ENCODE assay signal across 27 cellular contexts in the genomic region with DNA sequence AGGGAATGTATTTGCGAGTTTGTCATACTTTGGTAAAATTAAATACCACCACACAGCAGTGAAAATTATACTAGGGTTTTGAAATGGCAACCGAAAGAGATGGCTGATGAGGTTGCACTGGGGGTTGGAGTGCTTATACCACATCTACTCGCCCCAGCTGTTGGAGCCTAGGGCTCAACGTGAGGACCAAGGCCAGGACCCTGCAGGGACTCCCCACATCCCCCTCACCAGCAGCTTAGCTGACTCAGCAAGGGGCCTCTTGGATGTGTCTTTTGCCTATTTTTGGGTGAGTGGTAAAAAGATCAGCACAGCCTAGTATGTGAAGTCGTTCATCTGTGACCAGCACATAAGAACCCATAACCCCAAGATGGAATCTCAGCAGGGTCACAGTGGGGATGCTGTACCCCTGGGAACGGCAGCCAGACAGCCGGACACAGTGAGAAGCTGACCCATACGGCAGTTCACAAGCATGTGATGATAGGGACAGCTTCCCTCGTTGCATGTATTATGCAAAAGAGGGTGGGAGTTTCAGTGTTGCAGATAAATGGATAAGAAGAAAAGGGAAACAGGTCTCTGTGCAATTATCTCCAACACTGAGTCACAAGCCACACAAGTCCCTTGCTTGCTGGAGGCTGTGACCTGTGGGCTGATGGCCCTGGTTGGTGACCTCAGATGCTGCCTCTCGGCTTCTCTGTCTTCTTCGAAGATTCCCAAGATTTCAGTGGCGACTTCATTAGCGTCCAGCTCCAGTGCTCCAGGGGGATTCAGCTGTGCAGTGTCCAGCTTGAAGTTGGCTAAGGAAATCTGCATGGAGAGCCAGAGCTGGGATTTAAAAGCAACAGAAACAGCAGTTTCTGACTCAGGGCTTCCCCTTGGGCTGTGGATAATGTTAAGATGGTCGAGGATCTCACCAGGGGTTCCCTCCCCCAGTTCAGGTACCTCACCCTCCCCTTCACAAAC. TPM values are rescaled to one million over a fixed set of nuclear protein-coding genes. Genes with fewer than 3 reads are reported as not detected.
DNase-seq lines count a peak whose midpoint lies in the region; ATAC-seq and TF ChIP-seq lines count a peak whose summit lies in the region.
"Had no signal": no experiment of that assay in that cellular context is flagged by ENCODE, and none has a peak within 500 bp of the region (broad histone marks: within the 10 kb centered on the region; RNA-seq: fewer than 3 reads in every experiment).

No MANE protein-coding gene starts in this region.

- no peaks in the 10 kb centered on the region for H3K9me2 ChIP-seq in OCI-LY1 (ENCODE audit: low read depth, low read length)
- H3K9me2 ChIP-seq in hepatocyte (replicated peaks; ENCODE audit: insufficient read depth), result no peaks in the 10 kb centered on the region

- CTCF ChIA-PET in Caco-2 (lab: Charles Lee), result interaction anchor here (0.8 to 2.2 kb wide), 5 partner anchors 9 to 24 kb away, joined by 3 to 11 read pairs (median 6); no protein-coding TSS in a partner anchor

- DNase-seq in Caco-2 (peak; percentile 67 to 77), neural progenitor cell (ENCODE audit: low spot score) (no peak), hepatocyte (ENCODE audit: low spot score) (no peak), DMS79 treated with DMSO at 0.1 percent for 48 hours (lab: John Stamatoyannopoulos, UW) (no peak), foreskin keratinocyte (no peak)
- DNase-seq: activated B cell treated with CpG ODN at 0.5 μM for 24 hours; activated CD4-positive, alpha-beta memory T cell treated with anti-CD3 and anti-CD28 coated beads for 36 hours; CD4-positive, alpha-beta memory T cell; effector CD8-positive, alpha-beta T cell; gastrocnemius medialis; lower lobe of right lung; NCI-H82; Peyer's patch; stimulated activated naive B cell treated with anti-CD40 and anti-IgM and Interleukin-4, amounts not matched to agents 10 μg/mL and 1 μg/mL and 100 μg/mL, for 72 hours; T-helper 9 cell; testis had no signal

- H2AFZ ChIP-seq in OCI-LY1 (ENCODE audit: low read length) (no peak overlapping the region), neural progenitor cell (replicated peaks) (no peak overlapping the region), hepatocyte (no peak overlapping the region)

- H3K4me2 ChIP-seq in OCI-LY1 (ENCODE audit: low read length), result peak overlapping the region; percentile 71
- H3K4me2 ChIP-seq in neural progenitor cell, result no peak overlapping the region
- no peak overlapping the region for H3K4me2 ChIP-seq in hepatocyte

- H4K20me1 ChIP-seq in OCI-LY1 (ENCODE audit: insufficient read depth, low read length) (no peaks in the 10 kb centered on the region), neural progenitor cell (ENCODE audit: low read depth) (no peaks in the 10 kb centered on the region), hepatocyte (ENCODE audit: insufficient read depth, poor library complexity, severe bottlenecking) (no peaks in the 10 kb centered on the region)

- H3K4me3 ChIP-seq in Caco-2 (ENCODE audit: low read depth, low read length), result no peak overlapping the region
- peak overlapping the region; percentile 47 for H3K4me3 ChIP-seq in OCI-LY1 (ENCODE audit: low read depth, low read length, poor library complexity, severe bottlenecking)
- H3K4me3 ChIP-seq in neural progenitor cell, result no peak overlapping the region
- H3K4me3 ChIP-seq in hepatocyte, result no peak overlapping the region
- H3K4me3 ChIP-seq: gastrocnemius medialis, lower lobe of right lung, Peyer's patch, prostate gland, testis had no signal

- peaks cover 38% of the 10 kb centered on the region for H3K4me1 Mint-ChIP-seq in Caco-2 (ENCODE audit: low read depth, unreplicated experiment)
- H3K4me1 Mint-ChIP-seq in neural progenitor cell, result peaks cover 24% of the 10 kb centered on the region
- H3K4me1 Mint-ChIP-seq: activated B cell treated with CpG ODN at 0.5 μM for 24 hours; CD4-positive, alpha-beta memory T cell; IgD-negative memory B cell; stimulated activated naive B cell treated with anti-CD40 and anti-IgM and Interleukin-4, amounts not matched to agents 10 μg/mL and 1 μg/mL and 100 μg/mL, for 72 hours had no signal

- BruUV-seq in Caco-2 (replicated peaks; lab: Mats Ljungman, UMichigan), result TSS peak; percentile 62

- no peaks in the 10 kb centered on the region for H3K9me3 Mint-ChIP-seq in Caco-2 (ENCODE audit: unreplicated experiment)
- H3K9me3 Mint-ChIP-seq in neural progenitor cell, result no peaks in the 10 kb centered on the region
- H3K9me3 Mint-ChIP-seq: activated B cell treated with CpG ODN at 0.5 μM for 24 hours; activated CD4-positive, alpha-beta memory T cell treated with anti-CD3 and anti-CD28 coated beads for 36 hours; CD4-positive, alpha-beta memory T cell; stimulated activated naive B cell treated with anti-CD40 and anti-IgM and Interleukin-4, amounts not matched to agents 10 μg/mL and 1 μg/mL and 100 μg/mL, for 72 hours had no signal

- no peaks in the 10 kb centered on the region for H3K36me3 Mint-ChIP-seq in Caco-2 (ENCODE audit: insufficient read depth, unreplicated experiment)
- H3K36me3 Mint-ChIP-seq in neural progenitor cell, result no peaks in the 10 kb centered on the region
- H3K36me3 Mint-ChIP-seq: activated CD4-positive, alpha-beta memory T cell treated with anti-CD3 and anti-CD28 coated beads for 36 hours; brain; CD4-positive, alpha-beta memory T cell; IgD-negative memory B cell; stimulated activated naive B cell treated with anti-CD40 and anti-IgM and Interleukin-4, amounts not matched to agents 10 μg/mL and 1 μg/mL and 100 μg/mL, for 72 hours had no signal

- H3K79me2 ChIP-seq in OCI-LY1 (ENCODE audit: insufficient read depth, low read length) (no peaks in the 10 kb centered on the region), neural progenitor cell (ENCODE audit: low read depth) (no peaks in the 10 kb centered on the region), hepatocyte (no peaks in the 10 kb centered on the region)

- POLR2A ChIA-PET in Caco-2 (lab: Charles Lee), result interaction anchor here (0.6 to 1.0 kb wide), 4 partner anchors 18 to 43 kb away, joined by 3 to 5 read pairs (median 4); no protein-coding TSS in a partner anchor

- intact Hi-C loops in Caco-2 (cut with micrococcal nuclease; ENCODE audit: unreplicated experiment), result loop anchor here (1.0 kb wide), 1 partner anchor 18 kb away; no protein-coding TSS in a partner anchor

- ATAC-seq in HG03432 (IDR thresholded peaks at IDR 0.05; ENCODE audit: unreplicated experiment) (peak; percentile 51), foreskin keratinocyte (no peak), HG03175 (IDR thresholded peaks at IDR 0.05; ENCODE audit: unreplicated experiment) (no peak)
- ATAC-seq: gastrocnemius medialis; lower lobe of right lung; stimulated activated naive B cell treated with anti-CD40 and anti-IgM and Interleukin-4, amounts not matched to agents 10 μg/mL and 1 μg/mL and 100 μg/mL, for 72 hours had no signal

- TF ChIP-seq CTCF in Caco-2 (IDR thresholded peaks at IDR 0.05; ENCODE audit: insufficient read depth in 1 of 2, low read depth in 1 of 2, low read length in 1 of 2, severe bottlenecking in 1 of 2, unreplicated experiment in 1 of 2), result no peak
- no peak for TF ChIP-seq CTCF in OCI-LY1 (IDR thresholded peaks at IDR 0.05; ENCODE audit: low read length)
- no peak for TF ChIP-seq CTCF in neural progenitor cell (IDR thresholded peaks at IDR 0.05)
- TF ChIP-seq CTCF in hepatocyte (IDR thresholded peaks at IDR 0.05; ENCODE audit: poor library complexity), result no peak
- no peak for TF ChIP-seq CTCF in foreskin keratinocyte (conservative IDR thresholded peaks at IDR 0.05)

- no peaks in the 10 kb centered on the region for H3K9me3 ChIP-seq in Caco-2
- H3K9me3 ChIP-seq in OCI-LY1 (ENCODE audit: low read length), result no peaks in the 10 kb centered on the region
- no peaks in the 10 kb centered on the region for H3K9me3 ChIP-seq in neural progenitor cell (ENCODE audit: low read depth)
- H3K9me3 ChIP-seq in hepatocyte (ENCODE audit: low read depth), result no peaks in the 10 kb centered on the region
- H3K9me3 ChIP-seq: gastrocnemius medialis, lower lobe of right lung, Peyer's patch, prostate gland, testis had no signal

- H3K27me3 Mint-ChIP-seq in Caco-2 (ENCODE audit: insufficient read depth, unreplicated experiment) (no peaks in the 10 kb centered on the region), neural progenitor cell (ENCODE audit: insufficient read depth, low read depth) (peaks cover 6% of the 10 kb centered on the region)

- no peaks in the 10 kb centered on the region; the same call in 1 of the 2 replicates for H3F3A ChIP-seq in OCI-LY1 (ENCODE audit: insufficient read depth, low read length)
- no peaks in the 10 kb centered on the region for H3F3A ChIP-seq in neural progenitor cell (ENCODE audit: low read depth)

- H3K36me3 ChIP-seq in Caco-2 (ENCODE audit: control insufficient read depth, insufficient read depth, low read length) (no peaks in the 10 kb centered on the region), OCI-LY1 (ENCODE audit: insufficient read depth, low read length) (no peaks in the 10 kb centered on the region), neural progenitor cell (no peaks in the 10 kb centered on the region), hepatocyte (replicated peaks; ENCODE audit: insufficient read depth, low read depth) (no peaks in the 10 kb centered on the region)
- H3K36me3 ChIP-seq: gastrocnemius medialis, lower lobe of right lung, Peyer's patch, prostate gland had no signal

- H3K4me1 ChIP-seq in Caco-2, result peaks cover 67% of the 10 kb centered on the region
- H3K4me1 ChIP-seq in OCI-LY1 (ENCODE audit: insufficient read depth, low read length, severe bottlenecking), result peaks cover 84% of the 10 kb centered on the region
- no peaks in the 10 kb centered on the region for H3K4me1 ChIP-seq in neural progenitor cell
- H3K4me1 ChIP-seq in hepatocyte (ENCODE audit: insufficient read depth), result no peaks in the 10 kb centered on the region
- no peaks in the 10 kb centered on the region for H3K4me1 ChIP-seq in foreskin keratinocyte
- H3K4me1 ChIP-seq: gastrocnemius medialis, lower lobe of right lung, Peyer's patch, prostate gland, testis had no signal

- H3K27ac ChIP-seq in OCI-LY1 (ENCODE audit: low read depth, low read length, poor library complexity, severe bottlenecking) (peak overlapping the region; percentile 100), neural progenitor cell (no peak overlapping the region), hepatocyte (no peak overlapping the region), foreskin keratinocyte (no peak overlapping the region)
- H3K27ac ChIP-seq: gastrocnemius medialis, lower lobe of right lung, Peyer's patch, prostate gland, testis had no signal

- H3K27ac Mint-ChIP-seq in Caco-2 (ENCODE audit: unreplicated experiment) (peak overlapping the region; percentile 76), neural progenitor cell (peak overlapping the region; percentile 29)
- H3K27ac Mint-ChIP-seq: activated B cell treated with CpG ODN at 0.5 μM for 24 hours; activated CD4-positive, alpha-beta memory T cell treated with anti-CD3 and anti-CD28 coated beads for 36 hours; IgD-negative memory B cell; stimulated activated naive B cell treated with anti-CD40 and anti-IgM and Interleukin-4, amounts not matched to agents 10 μg/mL and 1 μg/mL and 100 μg/mL, for 72 hours had no signal

- WGBS in hepatocyte (ENCODE audit: low lambda C conversion rate, missing lambda C conversion rate), result 69% methylated on average over 14 of the region's 14 CpGs

- H3K27me3 ChIP-seq in Caco-2 (replicated peaks; ENCODE audit: control insufficient read depth, insufficient read depth, low read length) (no peaks in the 10 kb centered on the region), OCI-LY1 (ENCODE audit: insufficient read depth, low read length) (no peaks in the 10 kb centered on the region), neural progenitor cell (no peaks in the 10 kb centered on the region), hepatocyte (no peaks in the 10 kb centered on the region), foreskin keratinocyte (peaks cover 86% of the 10 kb centered on the region)
- H3K27me3 ChIP-seq: Peyer's patch, testis had no signal

- peak overlapping the region; percentile 85 for H3K9ac ChIP-seq in OCI-LY1 (ENCODE audit: low read length)
- no peak overlapping the region for H3K9ac ChIP-seq in neural progenitor cell

- H3K4me3 Mint-ChIP-seq in Caco-2 (ENCODE audit: unreplicated experiment), result peak overlapping the region; percentile 14
- H3K4me3 Mint-ChIP-seq in neural progenitor cell, result no peak overlapping the region
- H3K4me3 Mint-ChIP-seq: activated B cell treated with CpG ODN at 0.5 μM for 24 hours; activated CD4-positive, alpha-beta memory T cell treated with anti-CD3 and anti-CD28 coated beads for 36 hours; brain; CD4-positive, alpha-beta memory T cell; IgD-negative memory B cell; stimulated activated naive B cell treated with anti-CD40 and anti-IgM and Interleukin-4, amounts not matched to agents 10 μg/mL and 1 μg/mL and 100 μg/mL, for 72 hours had no signal

RNA-seq across cellular contexts. Expression of a gene that starts 20.9 kb away (rescaled TPM):
- total RNA-seq in Caco-2 (2022) (not detected in 2 replicates), neural progenitor cell (ENCODE audit: low replicate concordance) (not detected in 2 replicates), hepatocyte (not detected in 2 replicates), foreskin keratinocyte (not detected in 2 replicates)
- polyA plus RNA-seq in hepatocyte (not detected in 2 replicates), foreskin keratinocyte (not detected in 2 replicates)
- total RNA-seq: activated B cell treated with CpG ODN at 0.5 μM for 24 hours; activated CD4-positive, alpha-beta memory T cell treated with anti-CD3 and anti-CD28 coated beads for 36 hours; CD4-positive, alpha-beta memory T cell; gastrocnemius medialis; lower lobe of right lung; MCF 10A; Peyer's patch; skeletal muscle tissue had no signal
- polyA plus RNA-seq: adipose tissue; CD4-positive, alpha-beta memory T cell; esophagus; IgD-negative memory B cell; keratinocyte had no signal

RNA-seq across cellular contexts. Expression of a gene that starts 42.3 kb away (rescaled TPM):
- 266 and 317 TPM in 2 replicates for total RNA-seq in Caco-2 (2022)
- total RNA-seq in neural progenitor cell (ENCODE audit: low replicate concordance), result 11.2 and 31.1 TPM in 2 replicates
- total RNA-seq in hepatocyte, result 12.8 and 14.8 TPM in 2 replicates
- polyA plus RNA-seq in hepatocyte, result 9.1 and 11.4 TPM in 2 replicates
- not detected in 2 replicates for total RNA-seq in foreskin keratinocyte
- polyA plus RNA-seq in foreskin keratinocyte, result not detected in 2 replicates
- total RNA-seq: activated B cell treated with CpG ODN at 0.5 μM for 24 hours; activated CD4-positive, alpha-beta memory T cell treated with anti-CD3 and anti-CD28 coated beads for 36 hours; CD4-positive, alpha-beta memory T cell; MCF 10A had no signal
- polyA plus RNA-seq: CD4-positive, alpha-beta memory T cell; IgD-negative memory B cell had no signal

RNA-seq across cellular contexts. Expression of a gene that starts 42.3 kb away (rescaled TPM):
- total RNA-seq in Caco-2 (2022) (133 and 138 TPM in 2 replicates), neural progenitor cell (ENCODE audit: low replicate concordance) (50.2 and 77.6 TPM in 2 replicates), hepatocyte (26.9 and 35.8 TPM in 2 replicates), foreskin keratinocyte (34.1 and 35.0 TPM in 2 replicates)
- polyA plus RNA-seq in hepatocyte (36.3 and 43.3 TPM in 2 replicates), foreskin keratinocyte (28.4 and 34.2 TPM in 2 replicates)

Comparison
In these comparisons a context has a peak if more than half of its experiments do, and no peak if none do; other contexts are left out.
1. DNase-seq: peak in Caco-2 (2 of 2); none in neural progenitor cell (single experiment), hepatocyte (single experiment), DMS79 treated with DMSO at 0.1 percent for 48 hours (single experiment) and foreskin keratinocyte (0 of 2).